ENCODE assay signal across 23 cellular contexts in genomic region chr16:62870554-62870953, GRCh38.
A peak's percentile ranks its signal among the peaks of the same experiment; 100 is the strongest.
DNase-seq lines count a peak whose midpoint lies in the region; ATAC-seq and TF ChIP-seq lines count a peak whose summit lies in the region.
"Had no signal": no experiment of that assay in that cellular context is flagged by ENCODE, and none has a peak within 500 bp of the region (broad histone marks: within the 10 kb centered on the region; RNA-seq: fewer than 3 reads in every experiment).

No MANE protein-coding gene starts in this region.

- no peaks in the 10 kb centered on the region for H3K27me3 Mint-ChIP-seq in nephron (ENCODE audit: low read depth)
- no peaks in the 10 kb centered on the region for H3K27me3 Mint-ChIP-seq in stimulated activated naive CD8-positive, alpha-beta T cell treated with anti-CD3 and anti-CD28 coated beads, Interleukin-15, amount 100 ng/mL, for 72 hours
- H3K27me3 Mint-ChIP-seq: activated naive CD4-positive, alpha-beta T cell treated with anti-CD3 and anti-CD28 coated beads, Interleukin-2, amount 50 U/mL, for 24 hours; naive B cell; T-cell had no signal

- no peaks in the 10 kb centered on the region for H3K9me3 Mint-ChIP-seq in nephron
- peaks cover 12 to 13% of the 10 kb centered on the region in 2 donors for H3K9me3 Mint-ChIP-seq in stimulated activated naive CD8-positive, alpha-beta T cell treated with anti-CD3 and anti-CD28 coated beads, Interleukin-15, amount 100 ng/mL, for 72 hours

- no peaks in the 10 kb centered on the region for H3K4me1 Mint-ChIP-seq in nephron
- no peaks in the 10 kb centered on the region for H3K4me1 Mint-ChIP-seq in stimulated activated naive CD8-positive, alpha-beta T cell treated with anti-CD3 and anti-CD28 coated beads, Interleukin-15, amount 100 ng/mL, for 72 hours
- H3K4me1 Mint-ChIP-seq: activated naive CD4-positive, alpha-beta T cell treated with anti-CD3 and anti-CD28 coated beads, Interleukin-2, amount 50 U/mL, for 24 hours; naive B cell; T-cell had no signal

- no peaks in the 10 kb centered on the region for H3K4me1 ChIP-seq in adrenal gland (replicated peaks in 1 of 2)
- no peaks in the 10 kb centered on the region for H3K4me1 ChIP-seq in upper lobe of right lung
- H3K4me1 ChIP-seq in effector memory CD4-positive, alpha-beta T cell (ENCODE audit: control insufficient read depth, insufficient read depth, low read length, poor library complexity, severe bottlenecking), result no peaks in the 10 kb centered on the region
- H3K4me1 ChIP-seq: body of pancreas, lower lobe of right lung, tibial nerve had no signal

- peak in 5 of 6 experiments; percentile 6 to 49 (median 30) for TF ChIP-seq CTCF in adrenal gland (IDR thresholded peaks at IDR 0.05)
- peak; percentile 6 to 46 (median 35) for TF ChIP-seq CTCF in nephron (IDR thresholded peaks at IDR 0.05; ENCODE audit: unreplicated experiment in 3 of 3)
- TF ChIP-seq CTCF in upper lobe of right lung (IDR thresholded peaks at IDR 0.05), result no peak

- H3K27me3 ChIP-seq in adrenal gland, result no peaks in the 10 kb centered on the region
- H3K27me3 ChIP-seq in upper lobe of right lung, result no peaks in the 10 kb centered on the region
- no peaks in the 10 kb centered on the region for H3K27me3 ChIP-seq in effector memory CD4-positive, alpha-beta T cell (replicated peaks; ENCODE audit: control insufficient read depth, insufficient read depth, low read length, poor library complexity, severe bottlenecking)
- H3K27me3 ChIP-seq: body of pancreas, tibial nerve had no signal

- no peak for ATAC-seq in stimulated activated naive CD8-positive, alpha-beta T cell treated with anti-CD3 and anti-CD28 coated beads, Interleukin-15, amount 100 ng/mL, for 72 hours
- no peak for ATAC-seq in upper lobe of right lung
- ATAC-seq: body of pancreas, lower lobe of right lung, T-cell had no signal

- H3K4me3 ChIP-seq in adrenal gland (no peak overlapping the region), upper lobe of right lung (no peak overlapping the region)
- H3K4me3 ChIP-seq in effector memory CD4-positive, alpha-beta T cell (ENCODE audit: insufficient read depth, low read depth, low read length, poor library complexity, severe bottlenecking), result no peak overlapping the region
- H3K4me3 ChIP-seq: body of pancreas, lower lobe of right lung, skin epidermis, tibial nerve had no signal

- H3K9me3 ChIP-seq in adrenal gland (replicated peaks in 1 of 3), result no peaks in the 10 kb centered on the region
- H3K9me3 ChIP-seq in upper lobe of right lung, result no peaks in the 10 kb centered on the region
- no peaks in the 10 kb centered on the region for H3K9me3 ChIP-seq in effector memory CD4-positive, alpha-beta T cell (ENCODE audit: control insufficient read depth, low read length)
- H3K9me3 ChIP-seq: body of pancreas, lower lobe of right lung, tibial nerve had no signal

- no peak overlapping the region for H3K27ac Mint-ChIP-seq in nephron
- no peak overlapping the region for H3K27ac Mint-ChIP-seq in stimulated activated naive CD8-positive, alpha-beta T cell treated with anti-CD3 and anti-CD28 coated beads, Interleukin-15, amount 100 ng/mL, for 72 hours
- H3K27ac Mint-ChIP-seq: activated naive CD4-positive, alpha-beta T cell treated with anti-CD3 and anti-CD28 coated beads, Interleukin-2, amount 50 U/mL, for 24 hours; naive B cell; T-cell had no signal

- intact Hi-C loops in adrenal gland (cut with DNase I) (loop anchor here in 1 of 2 donors (10.0 kb wide), 1 partner anchor 646 kb away; no protein-coding TSS in a partner anchor), upper lobe of right lung (cut with DNase I) (no loop called here)

- H3K27ac ChIP-seq in adrenal gland, result no peak overlapping the region
- H3K27ac ChIP-seq in upper lobe of right lung, result no peak overlapping the region
- no peak overlapping the region for H3K27ac ChIP-seq in effector memory CD4-positive, alpha-beta T cell (ENCODE audit: insufficient read depth, low read length, poor library complexity, severe bottlenecking)
- H3K27ac ChIP-seq: body of pancreas, lower lobe of right lung, skin epidermis, tibial nerve had no signal

- no peak overlapping the region for H3K4me3 Mint-ChIP-seq in nephron
- no peak overlapping the region for H3K4me3 Mint-ChIP-seq in stimulated activated naive CD8-positive, alpha-beta T cell treated with anti-CD3 and anti-CD28 coated beads, Interleukin-15, amount 100 ng/mL, for 72 hours
- H3K4me3 Mint-ChIP-seq: activated naive CD4-positive, alpha-beta T cell treated with anti-CD3 and anti-CD28 coated beads, Interleukin-2, amount 50 U/mL, for 24 hours; naive B cell; T-cell had no signal

- peak; percentile 18 for DNase-seq in DMS79 treated with DMSO at 0.1 percent for 48 hours (lab: John Stamatoyannopoulos, UW)
- DNase-seq in DMS79 (lab: John Stamatoyannopoulos, UW), result no peak
- DNase-seq in Kasumi-1 (lab: John Stamatoyannopoulos, UW), result peak; percentile 2 to 33
- no peak for DNase-seq in adrenal gland
- DNase-seq in stimulated activated naive CD8-positive, alpha-beta T cell treated with anti-CD3 and anti-CD28 coated beads, Interleukin-15, amount 100 ng/mL, for 72 hours, result no peak
- DNase-seq in upper lobe of right lung, result no peak
- no peak for DNase-seq in effector memory CD4-positive, alpha-beta T cell
- DNase-seq: activated CD4-positive, alpha-beta T cell treated with anti-CD3 and anti-CD28 coated beads, Interleukin-2, amount 50 U/mL, for 48 hours; activated T-cell treated with anti-CD3 and anti-CD28 coated beads, Interleukin-2, amount 50 U/mL, for 48 hours; body of pancreas; C1 segment of cervical spinal cord; cortex of kidney; lower lobe of right lung; naive B cell; NCI-H1694 treated with DMSO at 0.1 percent for 48 hours; NCI-H524 treated with DMSO at 0.1 percent for 48 hours; posterior cingulate gyrus; RPMI8226; T-cell had no signal

- H3K36me3 ChIP-seq in adrenal gland (replicated peaks in 1 of 2) (no peaks in the 10 kb centered on the region), upper lobe of right lung (no peaks in the 10 kb centered on the region)
- no peaks in the 10 kb centered on the region for H3K36me3 ChIP-seq in effector memory CD4-positive, alpha-beta T cell (ENCODE audit: control insufficient read depth, insufficient read depth, low read length)
- H3K36me3 ChIP-seq: lower lobe of right lung, tibial nerve had no signal

- no peak for TF ChIP-seq POLR2A in adrenal gland (IDR thresholded peaks at IDR 0.05)

- no peaks in the 10 kb centered on the region for H3K36me3 Mint-ChIP-seq in nephron (ENCODE audit: low read depth)
- H3K36me3 Mint-ChIP-seq: activated naive CD4-positive, alpha-beta T cell treated with anti-CD3 and anti-CD28 coated beads, Interleukin-2, amount 50 U/mL, for 24 hours; naive B cell; T-cell had no signal

Comparison
In these comparisons a context has a peak if more than half of its experiments do, and no peak if none do; other contexts are left out.
1. DNase-seq: peak in DMS79 treated with DMSO at 0.1 percent for 48 hours (single experiment) and Kasumi-1 (2 of 2); none in DMS79 (single experiment), adrenal gland (0 of 7), stimulated activated naive CD8-positive, alpha-beta T cell treated with anti-CD3 and anti-CD28 coated beads, Interleukin-15, amount 100 ng/mL, for 72 hours (0 of 2), upper lobe of right lung (single experiment) and effector memory CD4-positive, alpha-beta T cell (0 of 3).